26 cellular contexts compared by ENCODE assay signal in the genomic region with DNA sequence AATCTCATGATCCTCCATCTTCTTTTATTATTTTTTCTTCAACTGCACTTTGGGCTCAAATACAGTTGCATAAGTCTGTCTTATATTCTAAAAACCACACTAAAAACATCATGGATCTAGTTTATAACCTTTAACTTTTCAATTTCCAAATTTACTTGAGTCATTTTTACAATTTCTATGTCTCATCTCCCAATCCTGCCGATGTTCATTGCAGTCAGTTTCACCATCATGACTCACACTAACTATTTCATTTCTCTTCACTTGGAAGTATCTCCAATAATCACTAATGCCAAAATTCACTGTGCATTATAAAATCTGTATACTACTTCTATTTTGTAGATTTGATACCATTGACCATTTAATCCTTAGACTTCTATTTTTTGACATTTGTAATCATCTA.
DNase-seq lines count a peak whose midpoint lies in the region; ATAC-seq and TF ChIP-seq lines count a peak whose summit lies in the region.
"Had no signal": no experiment of that assay in that cellular context is flagged by ENCODE, and none has a peak within 500 bp of the region (broad histone marks: within the 10 kb centered on the region; RNA-seq: fewer than 3 reads in every experiment).

No MANE protein-coding gene starts in this region.

- H3K4me1 Mint-ChIP-seq in activated T-cell treated with anti-CD3 and anti-CD28 coated beads, Interleukin-2, amount 50 U/mL, for 72 hours (ENCODE audit: low read depth): no peaks in the 10 kb centered on the region
- no peaks in the 10 kb centered on the region for H3K4me1 Mint-ChIP-seq in activated T-cell treated with anti-CD3 and anti-CD28 coated beads, Interleukin-2, amount 50 U/mL, for 4 hours (ENCODE audit: low read depth)
- H3K4me1 Mint-ChIP-seq: CD14-positive monocyte; memory B cell; naive thymus-derived CD4-positive, alpha-beta T cell had no signal

- H3K27me3 Mint-ChIP-seq in activated T-cell treated with anti-CD3 and anti-CD28 coated beads, Interleukin-2, amount 50 U/mL, for 72 hours (ENCODE audit: low read depth): no peaks in the 10 kb centered on the region
- no peaks in the 10 kb centered on the region for H3K27me3 Mint-ChIP-seq in activated T-cell treated with anti-CD3 and anti-CD28 coated beads, Interleukin-2, amount 50 U/mL, for 4 hours (ENCODE audit: low read depth)
- H3K27me3 Mint-ChIP-seq: memory B cell; naive thymus-derived CD4-positive, alpha-beta T cell had no signal

- H3K4me3 Mint-ChIP-seq in activated T-cell treated with anti-CD3 and anti-CD28 coated beads, Interleukin-2, amount 50 U/mL, for 72 hours: no peak overlapping the region
- no peak overlapping the region for H3K4me3 Mint-ChIP-seq in activated T-cell treated with anti-CD3 and anti-CD28 coated beads, Interleukin-2, amount 50 U/mL, for 4 hours
- H3K4me3 Mint-ChIP-seq: activated CD8-positive, alpha-beta T cell treated with anti-CD3 and anti-CD28 coated beads, Interleukin-2, amount 10 ng/mL, durations not matched to agents 7 days and 5 days; CD14-positive monocyte; memory B cell; naive thymus-derived CD4-positive, alpha-beta T cell had no signal

- H3K79me2 ChIP-seq in smooth muscle cell (ENCODE audit: low read depth) (no peaks in the 10 kb centered on the region), Karpas-422 (ENCODE audit: low read length) (no peaks in the 10 kb centered on the region)

- H3K9ac ChIP-seq in adipocyte (ENCODE audit: low read length) (peak overlapping the region; percentile 52), smooth muscle cell (ENCODE audit: low read depth) (no peak overlapping the region), Karpas-422 (ENCODE audit: low read length) (no peak overlapping the region)

- WGBS in smooth muscle cell (ENCODE audit: low lambda C conversion rate): 63% methylated on average over 1 of the region's 1 CpG

- ATAC-seq in activated T-cell treated with anti-CD3 and anti-CD28 coated beads, Interleukin-2, amount 50 U/mL, for 72 hours (replicated peaks in 1 of 2): no peak
- ATAC-seq in activated T-cell treated with anti-CD3 and anti-CD28 coated beads, Interleukin-2, amount 50 U/mL, for 4 hours: no peak
- no peak for ATAC-seq in HG02763 (IDR thresholded peaks at IDR 0.05; ENCODE audit: unreplicated experiment)
- ATAC-seq: activated CD4-positive, CD25-positive, alpha-beta regulatory T cell treated with anti-CD3 and anti-CD28 coated beads, Interleukin-2, amount 50 U/mL, for 24 hours; activated CD8-positive, alpha-beta T cell treated with anti-CD3 and anti-CD28 coated beads, Interleukin-2, amount 10 ng/mL, durations not matched to agents 7 days and 5 days; naive thymus-derived CD4-positive, alpha-beta T cell; Right ventricle myocardium inferior had no signal

- DNase-seq in activated T-cell treated with anti-CD3 and anti-CD28 coated beads, Interleukin-2, amount 50 U/mL, for 72 hours: no peak
- DNase-seq in activated T-cell treated with anti-CD3 and anti-CD28 coated beads, Interleukin-2, amount 50 U/mL, for 4 hours: no peak
- DNase-seq in adipocyte (ENCODE audit: low read depth) (peak; percentile 60), fibroblast of mammary gland (ENCODE audit: low read depth) (peak; percentile 93), smooth muscle cell (lab: John Stamatoyannopoulos, UW; ENCODE audit: unreplicated experiment) (no peak), Ammon's horn (ENCODE audit: low spot score) (no peak), Karpas-422 (no peak)
- DNase-seq: 8988T; activated CD8-positive, alpha-beta T cell treated with anti-CD3 and anti-CD28 coated beads, Interleukin-2, amount 10 ng/mL, durations not matched to agents 7 days and 5 days; activated naive CD4-positive, alpha-beta T cell treated with Interleukin-2 at 50 U/mL for 16 hours; activated T-cell treated with anti-CD3 and anti-CD28 coated beads, Interleukin-2, amount 50 U/mL, for 1 hour; cerebellar nuclear complex; effector CD8-positive, alpha-beta T cell; hypothalamus; islet precursor cell; KG1; naive thymus-derived CD4-positive, alpha-beta T cell; NCI-H1092; NCI-H2029 treated with DMSO at 0.1 percent for 48 hours; uterus had no signal

- H3K9me3 Mint-ChIP-seq in activated T-cell treated with anti-CD3 and anti-CD28 coated beads, Interleukin-2, amount 50 U/mL, for 72 hours: peaks cover 11 to 21% of the 10 kb centered on the region in 2 donors
- peaks cover 21% of the 10 kb centered on the region for H3K9me3 Mint-ChIP-seq in activated T-cell treated with anti-CD3 and anti-CD28 coated beads, Interleukin-2, amount 50 U/mL, for 4 hours

- no peaks in the 10 kb centered on the region for H3K9me2 ChIP-seq in Karpas-422 (replicated peaks; ENCODE audit: insufficient read depth, low read length)

- H3K27me3 ChIP-seq in adipocyte (replicated peaks; ENCODE audit: control insufficient read depth, insufficient read depth, low read length) (no peaks in the 10 kb centered on the region), smooth muscle cell (ENCODE audit: low read depth) (no peaks in the 10 kb centered on the region), Karpas-422 (ENCODE audit: low read length) (no peaks in the 10 kb centered on the region)
- H3K27me3 ChIP-seq: right atrium auricular region, uterus had no signal

- TF ChIP-seq CTCF in fibroblast of mammary gland (conservative IDR thresholded peaks at IDR 0.05; ENCODE audit: control insufficient read depth, insufficient read depth, low read depth, low read length) (no peak), smooth muscle cell (IDR thresholded peaks at IDR 0.05; ENCODE audit: borderline replicate concordance, insufficient read depth, poor library complexity, severe bottlenecking) (no peak)

- H3F3A ChIP-seq in smooth muscle cell (ENCODE audit: low read depth): no peaks in the 10 kb centered on the region

- H3K9me3 ChIP-seq in adipocyte (ENCODE audit: control insufficient read depth, low read length): no peaks in the 10 kb centered on the region
- H3K9me3 ChIP-seq in smooth muscle cell (replicated peaks; ENCODE audit: low read depth): no peaks in the 10 kb centered on the region
- H3K9me3 ChIP-seq in Karpas-422 (ENCODE audit: low read length): peaks cover 24% of the 10 kb centered on the region
- H3K9me3 ChIP-seq: right atrium auricular region, uterus had no signal

- no peak overlapping the region for H2AFZ ChIP-seq in smooth muscle cell (ENCODE audit: low read depth)
- no peak overlapping the region for H2AFZ ChIP-seq in Karpas-422 (ENCODE audit: low read length)

- peak overlapping the region; percentile 4 for H3K27ac Mint-ChIP-seq in activated T-cell treated with anti-CD3 and anti-CD28 coated beads, Interleukin-2, amount 50 U/mL, for 72 hours
- H3K27ac Mint-ChIP-seq: activated CD8-positive, alpha-beta T cell treated with anti-CD3 and anti-CD28 coated beads, Interleukin-2, amount 10 ng/mL, durations not matched to agents 7 days and 5 days; CD14-positive monocyte; memory B cell; naive thymus-derived CD4-positive, alpha-beta T cell had no signal

- H3K4me3 ChIP-seq in adipocyte (ENCODE audit: low read length): no peak overlapping the region
- no peak overlapping the region for H3K4me3 ChIP-seq in fibroblast of mammary gland (ENCODE audit: control insufficient read depth, low read depth, low read length)
- H3K4me3 ChIP-seq in smooth muscle cell: no peak overlapping the region
- no peak overlapping the region for H3K4me3 ChIP-seq in Karpas-422 (ENCODE audit: low read length)
- H3K4me3 ChIP-seq: right atrium auricular region, uterus had no signal

- H3K36me3 ChIP-seq in adipocyte (ENCODE audit: control insufficient read depth, insufficient read depth, low read length, severe bottlenecking): no peaks in the 10 kb centered on the region
- H3K36me3 ChIP-seq in smooth muscle cell (ENCODE audit: low read depth): no peaks in the 10 kb centered on the region
- no peaks in the 10 kb centered on the region for H3K36me3 ChIP-seq in Karpas-422 (ENCODE audit: insufficient read depth, low read length)
- H3K36me3 ChIP-seq: right atrium auricular region, uterus had no signal

- H4K20me1 ChIP-seq in smooth muscle cell (ENCODE audit: low read depth) (no peaks in the 10 kb centered on the region), Karpas-422 (ENCODE audit: insufficient read depth, low read depth, low read length) (no peaks in the 10 kb centered on the region)

- no peak overlapping the region for H3K4me2 ChIP-seq in smooth muscle cell
- no peak overlapping the region for H3K4me2 ChIP-seq in Karpas-422 (ENCODE audit: low read depth, low read length, poor library complexity, severe bottlenecking)

- peaks cover 3% of the 10 kb centered on the region in 2 donors for H3K36me3 Mint-ChIP-seq in activated T-cell treated with anti-CD3 and anti-CD28 coated beads, Interleukin-2, amount 50 U/mL, for 72 hours (ENCODE audit: insufficient read depth in 2 of 2)
- no peaks in the 10 kb centered on the region for H3K36me3 Mint-ChIP-seq in activated T-cell treated with anti-CD3 and anti-CD28 coated beads, Interleukin-2, amount 50 U/mL, for 4 hours (ENCODE audit: insufficient read depth)
- H3K36me3 Mint-ChIP-seq: CD14-positive monocyte, memory B cell had no signal

- H3K27ac ChIP-seq in smooth muscle cell (ENCODE audit: low read depth) (peak overlapping the region; percentile 60), Karpas-422 (ENCODE audit: low read length) (no peak overlapping the region)
- H3K27ac ChIP-seq: right atrium auricular region, uterus had no signal

- H3K4me1 ChIP-seq in adipocyte (ENCODE audit: control insufficient read depth, insufficient read depth, low read length) (peaks cover 18% of the 10 kb centered on the region), smooth muscle cell (ENCODE audit: low read depth) (no peaks in the 10 kb centered on the region), Karpas-422 (ENCODE audit: low read length) (no peaks in the 10 kb centered on the region)
- H3K4me1 ChIP-seq: right atrium auricular region, uterus had no signal

Comparison
In these comparisons a context has a peak if more than half of its experiments do, and no peak if none do; other contexts are left out.
1. DNase-seq: peak in adipocyte (single experiment) and fibroblast of mammary gland (single experiment); none in activated T-cell treated with anti-CD3 and anti-CD28 coated beads, Interleukin-2, amount 50 U/mL, for 72 hours (0 of 2), activated T-cell treated with anti-CD3 and anti-CD28 coated beads, Interleukin-2, amount 50 U/mL, for 4 hours (single experiment), smooth muscle cell (single experiment), Ammon's horn (single experiment) and Karpas-422 (single experiment).